ENCODE assay signal across 8 cellular contexts in genomic region chr11:64858467-64859401, GRCh38. TPM values are rescaled to one million over a fixed set of nuclear protein-coding genes. Genes with fewer than 3 reads are reported as not detected.
A peak's percentile ranks its signal among the peaks of the same experiment; 100 is the strongest.
DNase-seq lines count a peak whose midpoint lies in the region; ATAC-seq and TF ChIP-seq lines count a peak whose summit lies in the region.

No MANE protein-coding gene starts in this region.

- H4K20me1 ChIP-seq in KMS-11 (ENCODE audit: insufficient read depth) (no peaks in the 10 kb centered on the region), SK-N-SH (ENCODE audit: insufficient read depth) (peaks cover 22% of the 10 kb centered on the region)

- peaks cover 59% of the 10 kb centered on the region for H3K36me3 Mint-ChIP-seq in activated naive CD4-positive, alpha-beta T cell treated with anti-CD3 and anti-CD28 coated beads for 36 hours (ENCODE audit: low read depth)
- peaks cover 0 to 41% (median 6%) of the 10 kb centered on the region in 3 donors for H3K36me3 Mint-ChIP-seq in naive thymus-derived CD8-positive, alpha-beta T cell

- H3K36me3 ChIP-seq in KMS-11 (ENCODE audit: insufficient read depth) (no peaks in the 10 kb centered on the region), SK-N-SH (replicated peaks in 1 of 2; ENCODE audit: control insufficient read depth in 1 of 2, insufficient read depth in 2 of 2, low read length in 1 of 2) (peaks cover 7 to 21% of the 10 kb centered on the region in 2 experiments)

- H3K4me1 Mint-ChIP-seq in activated naive CD4-positive, alpha-beta T cell treated with anti-CD3 and anti-CD28 coated beads for 36 hours (ENCODE audit: low read depth): peaks cover 95% of the 10 kb centered on the region
- H3K4me1 Mint-ChIP-seq in naive thymus-derived CD8-positive, alpha-beta T cell: peaks cover 32 to 96% (median 86%) of the 10 kb centered on the region in 4 donors

- H3K9me2 ChIP-seq in SK-N-SH: no peaks in the 10 kb centered on the region

- ATAC-seq in naive thymus-derived CD8-positive, alpha-beta T cell: peak; percentile 58 to 64
- ATAC-seq in GM18519 (IDR thresholded peaks at IDR 0.05; ENCODE audit: low FRiP score, unreplicated experiment): no peak
- ATAC-seq in HG03280 (IDR thresholded peaks at IDR 0.05; ENCODE audit: unreplicated experiment): no peak

- DNase-seq in activated naive CD4-positive, alpha-beta T cell treated with anti-CD3 and anti-CD28 coated beads for 36 hours: peak; percentile 89
- DNase-seq in naive thymus-derived CD8-positive, alpha-beta T cell: peak in 9 of 10 donors; percentile 57 to 81 (median 63)
- DNase-seq in NCI-H2107 treated with DMSO at 0.1 percent for 48 hours (lab: John Stamatoyannopoulos, UW; ENCODE audit: unreplicated experiment): no peak
- no peak for DNase-seq in SK-N-SH

- H3K79me2 ChIP-seq in KMS-11 (ENCODE audit: insufficient read depth, low read depth) (peaks cover 43% of the 10 kb centered on the region), SK-N-SH (ENCODE audit: insufficient read depth) (peaks cover 58% of the 10 kb centered on the region)

- H3K4me3 Mint-ChIP-seq in activated naive CD4-positive, alpha-beta T cell treated with anti-CD3 and anti-CD28 coated beads for 36 hours: peak overlapping the region; percentile 72
- H3K4me3 Mint-ChIP-seq in naive thymus-derived CD8-positive, alpha-beta T cell: peak overlapping the region; percentile 76 to 88 (median 84)

- H3K4me3 ChIP-seq in GM12875 (ENCODE audit: low read depth, low read length) (peak overlapping the region; percentile 23), KMS-11 (IDR thresholded peaks at IDR 0.05; ENCODE audit: insufficient read depth, low read depth, low read length) (no peak overlapping the region), SK-N-SH (ENCODE audit: low read depth in 2 of 2, low read length in 1 of 2) (no peak overlapping the region)

- CTCF ChIA-PET in activated naive CD4-positive, alpha-beta T cell treated with anti-CD3 and anti-CD28 coated beads for 36 hours (lab: Charles Lee): interaction anchor here (4.2 to 32.9 kb wide), 3 partner anchors 8 to 28 kb away, joined by 26 to 992 read pairs (median 288); partner anchors contain the start of genes CDC42BPG and EHD1
- CTCF ChIA-PET in SK-N-SH (lab: Yijun Ruan, JAX): interaction anchor here (0.9 to 3.9 kb wide), 5 partner anchors 10 to 35 kb away, joined by 3 to 18 read pairs (median 8); no protein-coding TSS in a partner anchor

- TF ChIP-seq CTCF in GM12875 (IDR thresholded peaks at IDR 0.05; ENCODE audit: borderline replicate concordance, insufficient read depth, low read depth, low read length) (no peak), KMS-11 (conservative IDR thresholded peaks at IDR 0.05; ENCODE audit: low read depth, low read length) (no peak), SK-N-SH (IDR thresholded peaks at IDR 0.05) (no peak)

- H3K4me1 ChIP-seq in KMS-11 (ENCODE audit: low read depth, poor library complexity, severe bottlenecking) (peaks cover 94% of the 10 kb centered on the region), SK-N-SH (ENCODE audit: control insufficient read depth in 1 of 2, insufficient read depth in 2 of 2, low read depth in 1 of 2, low read length in 1 of 2) (peaks cover 11 to 28% of the 10 kb centered on the region in 2 experiments; a peak in 3 of 4 replicates)

- POLR2A ChIA-PET in naive thymus-derived CD8-positive, alpha-beta T cell (lab: Charles Lee): interaction anchor here (0.5 to 45.7 kb wide), 19 partner anchors 2 to 1475 kb away, joined by 3 to 2449 read pairs (median 4); partner anchors contain the start of genes CCDC85B, CDC42BPG, EHD1 and FAU
- POLR2A ChIA-PET in SK-N-SH (lab: Yijun Ruan, JAX): no interaction called here

- H3F3A ChIP-seq in SK-N-SH (replicated peaks; ENCODE audit: insufficient read depth): peaks cover 12% of the 10 kb centered on the region

- H3K27ac Mint-ChIP-seq in activated naive CD4-positive, alpha-beta T cell treated with anti-CD3 and anti-CD28 coated beads for 36 hours: peak overlapping the region; percentile 99
- H3K27ac Mint-ChIP-seq in naive thymus-derived CD8-positive, alpha-beta T cell: peak overlapping the region; percentile 90 to 99 (median 98)

- H3K9ac ChIP-seq in KMS-11 (peak overlapping the region; percentile 55; the same call in 1 of the 2 replicates), SK-N-SH (no peak overlapping the region)

- peak overlapping the region; percentile 98 for H3K4me2 ChIP-seq in KMS-11
- no peak overlapping the region for H3K4me2 ChIP-seq in SK-N-SH

- no peaks in the 10 kb centered on the region for H3K9me3 ChIP-seq in SK-N-SH

- H3K27ac ChIP-seq in KMS-11 (peak overlapping the region; percentile 90), SK-N-SH (ENCODE audit: low read depth in 2 of 2, low read length in 1 of 2) (no peak overlapping the region)

- H2AFZ ChIP-seq in KMS-11 (ENCODE audit: low read depth) (peak overlapping the region; percentile 3; the same call in 1 of the 2 replicates), SK-N-SH (ENCODE audit: low read depth) (no peak overlapping the region)

- 91% methylated on average over 18 of the region's 20 CpGs for WGBS in SK-N-SH (ENCODE audit: low lambda C conversion rate)

- no peaks in the 10 kb centered on the region for H3K27me3 ChIP-seq in KMS-11 (ENCODE audit: insufficient read depth, low read depth)
- H3K27me3 ChIP-seq in SK-N-SH (ENCODE audit: insufficient read depth): no peaks in the 10 kb centered on the region

- no peaks in the 10 kb centered on the region for H3K9me3 Mint-ChIP-seq in activated naive CD4-positive, alpha-beta T cell treated with anti-CD3 and anti-CD28 coated beads for 36 hours
- no peaks in the 10 kb centered on the region for H3K9me3 Mint-ChIP-seq in naive thymus-derived CD8-positive, alpha-beta T cell

- TF ChIP-seq RAD21 in SK-N-SH (IDR thresholded peaks at IDR 0.05; ENCODE audit: low read length): no peak

- no peak for TF ChIP-seq EP300 in SK-N-SH (IDR thresholded peaks at IDR 0.05; ENCODE audit: borderline replicate concordance in 1 of 2, low read depth in 1 of 2, low read length in 1 of 2)

- intact Hi-C loops in activated naive CD4-positive, alpha-beta T cell treated with anti-CD3 and anti-CD28 coated beads for 36 hours (cut with micrococcal nuclease): loop anchor here (1.0 to 5.0 kb wide), 7 partner anchors 7 to 714 kb away; partner anchors contain the start of genes EHD1, FAM89B and ZNRD2

- H3K27me3 Mint-ChIP-seq in activated naive CD4-positive, alpha-beta T cell treated with anti-CD3 and anti-CD28 coated beads for 36 hours (ENCODE audit: low read depth): no peaks in the 10 kb centered on the region
- no peaks in the 10 kb centered on the region for H3K27me3 Mint-ChIP-seq in naive thymus-derived CD8-positive, alpha-beta T cell

TF ChIP-seq in SK-N-SH, 30 proteins besides CTCF, POLR2A, EP300 and RAD21:
- no peak for TF ChIP-seq FOSL2 (IDR thresholded peaks at IDR 0.05; ENCODE audit: borderline replicate concordance, low read depth)
- TF ChIP-seq, protein P1, sequence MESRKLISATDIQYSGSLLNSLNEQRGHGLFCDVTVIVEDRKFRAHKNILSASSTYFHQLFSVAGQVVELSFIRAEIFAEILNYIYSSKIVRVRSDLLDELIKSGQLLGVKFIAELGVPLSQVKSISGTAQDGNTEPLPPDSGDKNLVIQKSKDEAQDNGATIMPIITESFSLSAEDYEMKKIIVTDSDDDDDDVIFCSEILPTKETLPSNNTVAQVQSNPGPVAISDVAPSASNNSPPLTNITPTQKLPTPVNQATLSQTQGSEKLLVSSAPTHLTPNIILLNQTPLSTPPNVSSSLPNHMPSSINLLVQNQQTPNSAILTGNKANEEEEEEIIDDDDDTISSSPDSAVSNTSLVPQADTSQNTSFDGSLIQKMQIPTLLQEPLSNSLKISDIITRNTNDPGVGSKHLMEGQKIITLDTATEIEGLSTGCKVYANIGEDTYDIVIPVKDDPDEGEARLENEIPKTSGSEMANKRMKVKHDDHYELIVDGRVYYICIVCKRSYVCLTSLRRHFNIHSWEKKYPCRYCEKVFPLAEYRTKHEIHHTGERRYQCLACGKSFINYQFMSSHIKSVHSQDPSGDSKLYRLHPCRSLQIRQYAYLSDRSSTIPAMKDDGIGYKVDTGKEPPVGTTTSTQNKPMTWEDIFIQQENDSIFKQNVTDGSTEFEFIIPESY (IDR thresholded peaks at IDR 0.05; ENCODE audit: borderline replicate concordance, low read depth): no peak

RNA-seq across cellular contexts. Expression of gene CDC42BPG, which starts 14.3 kb away (rescaled TPM):
- total RNA-seq in activated naive CD4-positive, alpha-beta T cell treated with anti-CD3 and anti-CD28 coated beads for 36 hours: under 1 TPM; 0.32 to 0.41 TPM
- total RNA-seq in naive thymus-derived CD8-positive, alpha-beta T cell: 10 to 100 TPM in 1 of 2 experiments, 1 to 10 TPM in 1; 9.0 to 10.3 TPM
- polyA plus RNA-seq in naive thymus-derived CD8-positive, alpha-beta T cell: under 1 TPM; 0.09 to 0.38 (median 0.13) TPM
- 0.33 and 0.42 TPM in 2 replicates for polyA plus RNA-seq in SK-N-SH (2012; rRNA removed)
- polyA plus RNA-seq in SK-N-SH (2012; cell fraction: cytosol; rRNA removed): 0.15 and 0.25 TPM in 2 replicates
- 1.00 and 1.3 TPM in 2 replicates for polyA plus RNA-seq in SK-N-SH (2012; cell fraction: nucleus; rRNA removed)

RNA-seq across cellular contexts. Expression of gene EHD1, which starts 19.7 kb away (rescaled TPM):
- total RNA-seq in activated naive CD4-positive, alpha-beta T cell treated with anti-CD3 and anti-CD28 coated beads for 36 hours: 100 to 1,000 TPM; 124 to 132 TPM
- total RNA-seq in naive thymus-derived CD8-positive, alpha-beta T cell: 100 to 1,000 TPM; 217 to 226 TPM
- 100 to 1,000 TPM; 137 to 164 (median 154) TPM for polyA plus RNA-seq in naive thymus-derived CD8-positive, alpha-beta T cell
- 57.6 and 93.3 TPM in 2 replicates for polyA plus RNA-seq in SK-N-SH (2012; rRNA removed)
- polyA plus RNA-seq in SK-N-SH (2012; cell fraction: cytosol; rRNA removed): 34.4 and 51.6 TPM in 2 replicates
- polyA plus RNA-seq in SK-N-SH (2012; cell fraction: nucleus; rRNA removed): 104 and 118 TPM in 2 replicates

RNA-seq across cellular contexts. Expression of gene MEN1, which starts 48.4 kb away (rescaled TPM):
- total RNA-seq in activated naive CD4-positive, alpha-beta T cell treated with anti-CD3 and anti-CD28 coated beads for 36 hours: 10 to 100 TPM; 23.9 TPM
- total RNA-seq in naive thymus-derived CD8-positive, alpha-beta T cell: 10 to 100 TPM; 50.7 to 54.1 TPM
- polyA plus RNA-seq in naive thymus-derived CD8-positive, alpha-beta T cell: 10 to 100 TPM; 22.1 to 57.4 (median 36.1) TPM
- polyA plus RNA-seq in SK-N-SH (2012; rRNA removed): 40.7 and 52.9 TPM in 2 replicates
- polyA plus RNA-seq in SK-N-SH (2012; cell fraction: cytosol; rRNA removed): 17.3 and 26.9 TPM in 2 replicates
- 101 and 105 TPM in 2 replicates for polyA plus RNA-seq in SK-N-SH (2012; cell fraction: nucleus; rRNA removed)

RNA-seq across cellular contexts. Expression of gene MAP4K2, which starts 55.7 kb away (rescaled TPM):
- total RNA-seq in activated naive CD4-positive, alpha-beta T cell treated with anti-CD3 and anti-CD28 coated beads for 36 hours: 10 to 100 TPM; 69.5 to 73.9 TPM
- total RNA-seq in naive thymus-derived CD8-positive, alpha-beta T cell: 100 to 1,000 TPM; 128 to 135 TPM
- polyA plus RNA-seq in naive thymus-derived CD8-positive, alpha-beta T cell: 10 to 100 TPM; 26.6 to 55.5 (median 30.3) TPM
- 17.4 and 20.0 TPM in 2 replicates for polyA plus RNA-seq in SK-N-SH (2012; rRNA removed)
- 6.5 and 10.8 TPM in 2 replicates for polyA plus RNA-seq in SK-N-SH (2012; cell fraction: cytosol; rRNA removed)
- polyA plus RNA-seq in SK-N-SH (2012; cell fraction: nucleus; rRNA removed): 52.1 and 63.7 TPM in 2 replicates

RNA-seq across cellular contexts. Expression of gene ATG2A, which starts 58.3 kb away (rescaled TPM):
- 10 to 100 TPM; 15.1 to 16.3 TPM for total RNA-seq in activated naive CD4-positive, alpha-beta T cell treated with anti-CD3 and anti-CD28 coated beads for 36 hours
- total RNA-seq in naive thymus-derived CD8-positive, alpha-beta T cell: 10 to 100 TPM; 39.5 to 41.4 TPM
- 1 to 10 TPM; 3.4 to 4.2 (median 3.6) TPM for polyA plus RNA-seq in naive thymus-derived CD8-positive, alpha-beta T cell
- 6.2 and 7.1 TPM in 2 replicates for polyA plus RNA-seq in SK-N-SH (2012; rRNA removed)
- 1.7 and 3.1 TPM in 2 replicates for polyA plus RNA-seq in SK-N-SH (2012; cell fraction: cytosol; rRNA removed)
- polyA plus RNA-seq in SK-N-SH (2012; cell fraction: nucleus; rRNA removed): 21.7 and 27.5 TPM in 2 replicates

Comparison
In these comparisons a context has a peak if more than half of its experiments do, and no peak if none do; other contexts are left out.
1. DNase-seq: peak in activated naive CD4-positive, alpha-beta T cell treated with anti-CD3 and anti-CD28 coated beads for 36 hours (single experiment) and naive thymus-derived CD8-positive, alpha-beta T cell (9 of 10); none in NCI-H2107 treated with DMSO at 0.1 percent for 48 hours (single experiment) and SK-N-SH (single experiment).
2. ATAC-seq: peak in naive thymus-derived CD8-positive, alpha-beta T cell (2 of 2); none in GM18519 (single experiment) and HG03280 (single experiment).
3. RNA of gene CDC42BPG, which starts 14.3 kb away (total RNA-seq): 9.0 to 10.3 TPM in naive thymus-derived CD8-positive, alpha-beta T cell; 0.32 to 0.41 TPM in activated naive CD4-positive, alpha-beta T cell treated with anti-CD3 and anti-CD28 coated beads for 36 hours; every median in the first group is over 4 times any median in the second.